27 cellular contexts compared by ENCODE assay signal in genomic region chr5:133384903-133385302, GRCh38.
"Had no signal": no experiment of that assay in that cellular context is flagged by ENCODE, and none has a peak within 500 bp of the region (broad histone marks: within the 10 kb centered on the region; RNA-seq: fewer than 3 reads in every experiment).

No MANE protein-coding gene starts in this region.

- H3K4me3 ChIP-seq: ascending aorta, lower lobe of right lung, ovary, right lobe of liver, skin epidermis, stomach, transverse colon, vagina had no signal

- H3K36me3 ChIP-seq: ascending aorta, lower lobe of right lung, neutrophil, ovary, right lobe of liver, stomach, transverse colon, vagina had no signal

- H3K9me3 ChIP-seq: ascending aorta, lower lobe of right lung, neutrophil, ovary, right lobe of liver, stomach, transverse colon, vagina had no signal

- H3K27ac ChIP-seq: ascending aorta, lower lobe of right lung, neutrophil, ovary, right lobe of liver, skin epidermis, stomach, transverse colon, vagina had no signal

- H3K4me1 ChIP-seq: ascending aorta, lower lobe of right lung, right lobe of liver, stomach, transverse colon, vagina had no signal

- ATAC-seq: activated CD4-positive, alpha-beta T cell treated with anti-CD3 and anti-CD28 coated beads for 36 hours; natural killer cell; right lobe of liver; stimulated activated memory B cell treated with anti-CD40 and anti-IgM and Interleukin-4, amounts not matched to agents 10 μg/mL and 1 μg/mL and 100 μg/mL, for 72 hours had no signal

- H3K27ac Mint-ChIP-seq: activated CD4-positive, alpha-beta T cell treated with anti-CD3 and anti-CD28 coated beads for 36 hours; activated naive CD4-positive, alpha-beta T cell treated with anti-CD3 and anti-CD28 coated beads for 36 hours; activated naive CD8-positive, alpha-beta T cell treated with anti-CD3 and anti-CD28 coated beads, Interleukin-2, amount 10 ng/mL, durations not matched to agents 7 days and 5 days; activated T-helper 2 cell treated with anti-CD3 and anti-CD28 coated beads, Interferon-gamma antibody, Interleukin-2, Interleukin-4, amounts not matched to agents 10 μg/mL and 5 μg/mL and 100 μg/mL, durations not matched to agents 14 hours and 24 hours and 36 hours; immature natural killer cell; natural killer cell; progenitor cell of endocrine pancreas; stimulated activated memory B cell treated with anti-CD40 and anti-IgM and Interleukin-4, amounts not matched to agents 10 μg/mL and 1 μg/mL and 100 μg/mL, for 72 hours; T-helper 2 cell treated with Interferon-gamma antibody and Interleukin-4, amounts not matched to agents 5 μg/mL and 100 μg/mL, for 36 hours had no signal

- H3K9me3 Mint-ChIP-seq: activated naive CD4-positive, alpha-beta T cell treated with anti-CD3 and anti-CD28 coated beads for 36 hours; activated naive CD8-positive, alpha-beta T cell treated with anti-CD3 and anti-CD28 coated beads, Interleukin-2, amount 10 ng/mL, durations not matched to agents 7 days and 5 days; activated T-helper 2 cell treated with anti-CD3 and anti-CD28 coated beads, Interferon-gamma antibody, Interleukin-2, Interleukin-4, amounts not matched to agents 10 μg/mL and 5 μg/mL and 100 μg/mL, durations not matched to agents 14 hours and 24 hours and 36 hours; brain; natural killer cell; stimulated activated memory B cell treated with anti-CD40 and anti-IgM and Interleukin-4, amounts not matched to agents 10 μg/mL and 1 μg/mL and 100 μg/mL, for 72 hours; T-helper 2 cell treated with Interferon-gamma antibody and Interleukin-4, amounts not matched to agents 5 μg/mL and 100 μg/mL, for 36 hours had no signal

- H3K27me3 ChIP-seq: ascending aorta, ovary, right lobe of liver, transverse colon, vagina had no signal

- H3K4me1 Mint-ChIP-seq: activated CD4-positive, alpha-beta T cell treated with anti-CD3 and anti-CD28 coated beads for 36 hours; activated naive CD8-positive, alpha-beta T cell treated with anti-CD3 and anti-CD28 coated beads, Interleukin-2, amount 10 ng/mL, durations not matched to agents 7 days and 5 days; immature natural killer cell; natural killer cell; stimulated activated memory B cell treated with anti-CD40 and anti-IgM and Interleukin-4, amounts not matched to agents 10 μg/mL and 1 μg/mL and 100 μg/mL, for 72 hours had no signal

- H3K4me3 Mint-ChIP-seq: activated CD4-positive, alpha-beta T cell treated with anti-CD3 and anti-CD28 coated beads for 36 hours; activated naive CD4-positive, alpha-beta T cell treated with anti-CD3 and anti-CD28 coated beads for 36 hours; activated naive CD8-positive, alpha-beta T cell treated with anti-CD3 and anti-CD28 coated beads, Interleukin-2, amount 10 ng/mL, durations not matched to agents 7 days and 5 days; brain; immature natural killer cell; natural killer cell; stimulated activated memory B cell treated with anti-CD40 and anti-IgM and Interleukin-4, amounts not matched to agents 10 μg/mL and 1 μg/mL and 100 μg/mL, for 72 hours; T-helper 2 cell treated with Interferon-gamma antibody and Interleukin-4, amounts not matched to agents 5 μg/mL and 100 μg/mL, for 36 hours had no signal

- DNase-seq: activated CD4-positive, alpha-beta T cell treated with anti-CD3 and anti-CD28 coated beads for 36 hours; activated CD4-positive, CD25-positive, alpha-beta regulatory T cell; activated naive CD4-positive, alpha-beta T cell treated with anti-CD3 and anti-CD28 coated beads for 36 hours; activated naive CD8-positive, alpha-beta T cell treated with anti-CD3 and anti-CD28 coated beads, Interleukin-2, amount 10 ng/mL, durations not matched to agents 7 days and 5 days; cortex of kidney; foreskin fibroblast; hypothalamus; immature natural killer cell; lower lobe of right lung; mesenchymal stem cell; natural killer cell; ovary; right lobe of liver; stimulated activated CD4-positive, alpha-beta T cell treated with anti-CD3 and anti-CD28 coated beads, Interleukin-12 subunit alpha, Interleukin-12 subunit beta, amount 100 ng/mL, for 4 hours; stimulated activated CD4-positive, alpha-beta T cell treated with anti-CD3 and anti-CD28 coated beads, Interleukin-4, amount 100 ng/mL, for 1 hour; stomach; T-helper 1 cell; transverse colon had no signal

- H3K36me3 Mint-ChIP-seq: activated naive CD8-positive, alpha-beta T cell treated with anti-CD3 and anti-CD28 coated beads, Interleukin-2, amount 10 ng/mL, durations not matched to agents 7 days and 5 days; brain; immature natural killer cell; natural killer cell; stimulated activated memory B cell treated with anti-CD40 and anti-IgM and Interleukin-4, amounts not matched to agents 10 μg/mL and 1 μg/mL and 100 μg/mL, for 72 hours had no signal
